ENCODE assay signal across 1 cellular context in genomic region chr13:79468402-79468801, GRCh38.
TF ChIP-seq lines count a peak whose summit lies in the region.

No MANE protein-coding gene starts in this region.

TF ChIP-seq in GM12878, 131 proteins besides CTCF, POLR2A, EP300 and RAD21:
- TF ChIP-seq ESRRA (IDR thresholded peaks at IDR 0.05; ENCODE audit: low read length) = no peak
- no peak for TF ChIP-seq RAD51 (IDR thresholded peaks at IDR 0.05)
- TF ChIP-seq POLR2AphosphoS2 (IDR thresholded peaks at IDR 0.05; ENCODE audit: low read depth, low read length) = no peak
- TF ChIP-seq BMI1 (IDR thresholded peaks at IDR 0.05; ENCODE audit: borderline replicate concordance) = no peak
- TF ChIP-seq, protein P1, sequence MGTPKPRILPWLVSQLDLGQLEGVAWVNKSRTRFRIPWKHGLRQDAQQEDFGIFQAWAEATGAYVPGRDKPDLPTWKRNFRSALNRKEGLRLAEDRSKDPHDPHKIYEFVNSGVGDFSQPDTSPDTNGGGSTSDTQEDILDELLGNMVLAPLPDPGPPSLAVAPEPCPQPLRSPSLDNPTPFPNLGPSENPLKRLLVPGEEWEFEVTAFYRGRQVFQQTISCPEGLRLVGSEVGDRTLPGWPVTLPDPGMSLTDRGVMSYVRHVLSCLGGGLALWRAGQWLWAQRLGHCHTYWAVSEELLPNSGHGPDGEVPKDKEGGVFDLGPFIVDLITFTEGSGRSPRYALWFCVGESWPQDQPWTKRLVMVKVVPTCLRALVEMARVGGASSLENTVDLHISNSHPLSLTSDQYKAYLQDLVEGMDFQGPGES (IDR thresholded peaks at IDR 0.05) = no peak
- TF ChIP-seq LARP7 (IDR thresholded peaks at IDR 0.05) = no peak
- TF ChIP-seq, protein P2, sequence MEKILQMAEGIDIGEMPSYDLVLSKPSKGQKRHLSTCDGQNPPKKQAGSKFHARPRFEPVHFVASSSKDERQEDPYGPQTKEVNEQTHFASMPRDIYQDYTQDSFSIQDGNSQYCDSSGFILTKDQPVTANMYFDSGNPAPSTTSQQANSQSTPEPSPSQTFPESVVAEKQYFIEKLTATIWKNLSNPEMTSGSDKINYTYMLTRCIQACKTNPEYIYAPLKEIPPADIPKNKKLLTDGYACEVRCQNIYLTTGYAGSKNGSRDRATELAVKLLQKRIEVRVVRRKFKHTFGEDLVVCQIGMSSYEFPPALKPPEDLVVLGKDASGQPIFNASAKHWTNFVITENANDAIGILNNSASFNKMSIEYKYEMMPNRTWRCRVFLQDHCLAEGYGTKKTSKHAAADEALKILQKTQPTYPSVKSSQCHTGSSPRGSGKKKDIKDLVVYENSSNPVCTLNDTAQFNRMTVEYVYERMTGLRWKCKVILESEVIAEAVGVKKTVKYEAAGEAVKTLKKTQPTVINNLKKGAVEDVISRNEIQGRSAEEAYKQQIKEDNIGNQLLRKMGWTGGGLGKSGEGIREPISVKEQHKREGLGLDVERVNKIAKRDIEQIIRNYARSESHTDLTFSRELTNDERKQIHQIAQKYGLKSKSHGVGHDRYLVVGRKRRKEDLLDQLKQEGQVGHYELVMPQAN (conservative IDR thresholded peaks at IDR 0.05) = no peak
- no peak for TF ChIP-seq NFIC (IDR thresholded peaks at IDR 0.05; ENCODE audit: low read depth, low read length)
- TF ChIP-seq EED (IDR thresholded peaks at IDR 0.05; ENCODE audit: low read depth) = no peak
- TF ChIP-seq, protein P3, sequence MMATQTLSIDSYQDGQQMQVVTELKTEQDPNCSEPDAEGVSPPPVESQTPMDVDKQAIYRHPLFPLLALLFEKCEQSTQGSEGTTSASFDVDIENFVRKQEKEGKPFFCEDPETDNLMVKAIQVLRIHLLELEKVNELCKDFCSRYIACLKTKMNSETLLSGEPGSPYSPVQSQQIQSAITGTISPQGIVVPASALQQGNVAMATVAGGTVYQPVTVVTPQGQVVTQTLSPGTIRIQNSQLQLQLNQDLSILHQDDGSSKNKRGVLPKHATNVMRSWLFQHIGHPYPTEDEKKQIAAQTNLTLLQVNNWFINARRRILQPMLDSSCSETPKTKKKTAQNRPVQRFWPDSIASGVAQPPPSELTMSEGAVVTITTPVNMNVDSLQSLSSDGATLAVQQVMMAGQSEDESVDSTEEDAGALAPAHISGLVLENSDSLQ (IDR thresholded peaks at IDR 0.05) = no peak
- TF ChIP-seq SP1 (IDR thresholded peaks at IDR 0.05; ENCODE audit: low read depth, low read length) = no peak
- no peak for TF ChIP-seq KLF5 (IDR thresholded peaks at IDR 0.05; ENCODE audit: partially characterized antibody)
